In genomic region chr7:131076711-131077170, GRCh38 we compare ENCODE assay signal across 1 cellular context.
TF ChIP-seq lines count a peak whose summit lies in the region.

No MANE protein-coding gene starts in this region.

TF ChIP-seq in HepG2, 621 proteins besides CTCF, POLR2A, EP300 and RAD21 (continued from another document and continues in another):
- TF ChIP-seq ZNF646 (CRISPR knock-in tag; IDR thresholded peaks at IDR 0.05) = peak; percentile 51; the same call in 1 of the 2 replicates
- no peak for TF ChIP-seq TOPORS (CRISPR knock-in tag; IDR thresholded peaks at IDR 0.05)
- TF ChIP-seq POGZ (CRISPR knock-in tag; IDR thresholded peaks at IDR 0.05) = peak; percentile 83
- no peak for TF ChIP-seq CCAR2 (optimal IDR thresholded peaks at IDR 0.05; ENCODE audit: low read depth, low read length)
- TF ChIP-seq SOX6 (IDR thresholded peaks at IDR 0.05) = no peak
- TF ChIP-seq SOX6 (CRISPR knock-in tag; IDR thresholded peaks at IDR 0.05) = peak; percentile 97
- no peak for TF ChIP-seq ZNF747 (CRISPR knock-in tag; IDR thresholded peaks at IDR 0.05; ENCODE audit: borderline replicate concordance)
- no peak for TF ChIP-seq RBM22 (optimal IDR thresholded peaks at IDR 0.05; ENCODE audit: low read length)
- no peak for TF ChIP-seq GMEB2 (CRISPR knock-in tag; IDR thresholded peaks at IDR 0.05; ENCODE audit: low read depth)
- no peak for TF ChIP-seq E2F1 (CRISPR knock-in tag; IDR thresholded peaks at IDR 0.05)
- no peak for TF ChIP-seq ZEB1 (IDR thresholded peaks at IDR 0.05; ENCODE audit: insufficient replicate concordance, low read depth)
- TF ChIP-seq FOXJ3 (CRISPR knock-in tag; IDR thresholded peaks at IDR 0.05; ENCODE audit: borderline replicate concordance) = peak; percentile 92; the same call in 1 of the 2 replicates
- TF ChIP-seq ZBTB7B (CRISPR knock-in tag; IDR thresholded peaks at IDR 0.05) = peak; percentile 71; the same call in 1 of the 2 replicates
- peak; percentile 23; the same call in 1 of the 2 replicates for TF ChIP-seq ZNF556 (CRISPR knock-in tag; IDR thresholded peaks at IDR 0.05; ENCODE audit: borderline replicate concordance)
- no peak for TF ChIP-seq TERF1 (CRISPR knock-in tag; IDR thresholded peaks at IDR 0.05)
- no peak for TF ChIP-seq EED (CRISPR knock-in tag; IDR thresholded peaks at IDR 0.05)
- TF ChIP-seq, protein P1, sequence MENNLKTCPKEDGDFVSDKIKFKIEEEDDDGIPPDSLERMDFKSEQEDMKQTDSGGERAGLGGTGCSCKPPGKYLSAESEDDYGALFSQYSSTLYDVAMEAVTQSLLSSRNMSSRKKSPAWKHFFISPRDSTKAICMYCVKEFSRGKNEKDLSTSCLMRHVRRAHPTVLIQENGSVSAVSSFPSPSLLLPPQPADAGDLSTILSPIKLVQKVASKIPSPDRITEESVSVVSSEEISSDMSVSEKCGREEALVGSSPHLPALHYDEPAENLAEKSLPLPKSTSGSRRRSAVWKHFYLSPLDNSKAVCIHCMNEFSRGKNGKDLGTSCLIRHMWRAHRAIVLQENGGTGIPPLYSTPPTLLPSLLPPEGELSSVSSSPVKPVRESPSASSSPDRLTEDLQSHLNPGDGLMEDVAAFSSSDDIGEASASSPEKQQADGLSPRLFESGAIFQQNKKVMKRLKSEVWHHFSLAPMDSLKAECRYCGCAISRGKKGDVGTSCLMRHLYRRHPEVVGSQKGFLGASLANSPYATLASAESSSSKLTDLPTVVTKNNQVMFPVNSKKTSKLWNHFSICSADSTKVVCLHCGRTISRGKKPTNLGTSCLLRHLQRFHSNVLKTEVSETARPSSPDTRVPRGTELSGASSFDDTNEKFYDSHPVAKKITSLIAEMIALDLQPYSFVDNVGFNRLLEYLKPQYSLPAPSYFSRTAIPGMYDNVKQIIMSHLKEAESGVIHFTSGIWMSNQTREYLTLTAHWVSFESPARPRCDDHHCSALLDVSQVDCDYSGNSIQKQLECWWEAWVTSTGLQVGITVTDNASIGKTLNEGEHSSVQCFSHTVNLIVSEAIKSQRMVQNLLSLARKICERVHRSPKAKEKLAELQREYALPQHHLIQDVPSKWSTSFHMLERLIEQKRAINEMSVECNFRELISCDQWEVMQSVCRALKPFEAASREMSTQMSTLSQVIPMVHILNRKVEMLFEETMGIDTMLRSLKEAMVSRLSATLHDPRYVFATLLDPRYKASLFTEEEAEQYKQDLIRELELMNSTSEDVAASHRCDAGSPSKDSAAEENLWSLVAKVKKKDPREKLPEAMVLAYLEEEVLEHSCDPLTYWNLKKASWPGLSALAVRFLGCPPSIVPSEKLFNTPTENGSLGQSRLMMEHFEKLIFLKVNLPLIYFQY (CRISPR knock-in tag; IDR thresholded peaks at IDR 0.05; ENCODE audit: borderline replicate concordance) = peak; percentile 94
- TF ChIP-seq SP5 (CRISPR knock-in tag; IDR thresholded peaks at IDR 0.05; ENCODE audit: borderline replicate concordance, low read depth) = 0 out of 2 replicates have a peak, but pooled peaks have one; percentile 10
- no peak for TF ChIP-seq ZNF687 (CRISPR knock-in tag; IDR thresholded peaks at IDR 0.05)
- TF ChIP-seq GATA4 (IDR thresholded peaks at IDR 0.05; ENCODE audit: borderline replicate concordance, low read depth) = peak; percentile 80; the same call in 1 of the 2 replicates
- TF ChIP-seq FOXO1 (CRISPR knock-in tag; IDR thresholded peaks at IDR 0.05) = peak; percentile 91
- peak; percentile 54; the same call in 1 of the 2 replicates for TF ChIP-seq ZNF280D (CRISPR knock-in tag; IDR thresholded peaks at IDR 0.05)
- no peak for TF ChIP-seq ZFYVE20 (CRISPR knock-in tag; IDR thresholded peaks at IDR 0.05; ENCODE audit: borderline replicate concordance, low read depth)
- peak; percentile 81 for TF ChIP-seq ZNF264 (CRISPR knock-in tag; IDR thresholded peaks at IDR 0.05)
- TF ChIP-seq SIN3A (IDR thresholded peaks at IDR 0.05; ENCODE audit: borderline replicate concordance, low read depth, low read length) = 0 out of 2 replicates have a peak, but pooled peaks have one; percentile 45
- TF ChIP-seq ZNF224 (CRISPR knock-in tag; IDR thresholded peaks at IDR 0.05) = no peak
- no peak for TF ChIP-seq KDM1A (CRISPR knock-in tag; IDR thresholded peaks at IDR 0.05)
- peak; percentile 85 for TF ChIP-seq HNF4G (IDR thresholded peaks at IDR 0.05; ENCODE audit: borderline replicate concordance, low read depth, low read length)
- peak; percentile 63; the same call in 1 of the 2 replicates for TF ChIP-seq HNF4G (CRISPR knock-in tag; IDR thresholded peaks at IDR 0.05; ENCODE audit: borderline replicate concordance, low read depth)
- TF ChIP-seq HMG20B (CRISPR knock-in tag; conservative IDR thresholded peaks at IDR 0.05) = peak; percentile 62; the same call in 1 of the 2 replicates
- TF ChIP-seq BCL6 (CRISPR knock-in tag; IDR thresholded peaks at IDR 0.05) = peak; percentile 81
- peak; percentile 83 for TF ChIP-seq IKZF5 (CRISPR knock-in tag; IDR thresholded peaks at IDR 0.05)
- TF ChIP-seq ZNF317 (CRISPR knock-in tag; IDR thresholded peaks at IDR 0.05) = no peak
